17 cellular contexts compared by ENCODE assay signal in genomic region chr18:3821524-3821923, GRCh38.
"Had no signal": no experiment of that assay in that cellular context is flagged by ENCODE, and none has a peak within 500 bp of the region (broad histone marks: within the 10 kb centered on the region; RNA-seq: fewer than 3 reads in every experiment).

No MANE protein-coding gene starts in this region.

- H3K4me1 Mint-ChIP-seq: natural killer cell had no signal

- H3K9me3 Mint-ChIP-seq: T-helper 2 cell treated with Interferon-gamma antibody and Interleukin-4, amounts not matched to agents 5 μg/mL and 100 μg/mL, for 36 hours had no signal

- H3K27ac ChIP-seq: brain microvascular endothelial cell, prostate gland, right lobe of liver, stomach, testis, upper lobe of left lung had no signal

- H3K36me3 ChIP-seq: brain microvascular endothelial cell, prostate gland, right lobe of liver, stomach, upper lobe of left lung had no signal

- H3K27me3 ChIP-seq: brain microvascular endothelial cell, right lobe of liver, stomach, testis, upper lobe of left lung had no signal

- H3K27ac Mint-ChIP-seq: activated naive CD8-positive, alpha-beta T cell; natural killer cell; T-helper 2 cell treated with Interferon-gamma antibody and Interleukin-4, amounts not matched to agents 5 μg/mL and 100 μg/mL, for 36 hours had no signal

- DNase-seq: activated CD4-positive, alpha-beta T cell treated with anti-CD3 and anti-CD28 coated beads, Interleukin-2, amount 50 U/mL, for 1 hour; activated CD8-positive, alpha-beta memory T cell treated with anti-CD3 and anti-CD28 coated beads for 24 hours; activated gamma-delta T cell treated with Interleukin-2 at 50 U/mL for 16 hours; brain microvascular endothelial cell; cortex of kidney; effector CD4-positive, alpha-beta T cell; foreskin fibroblast; hypothalamus; mesendoderm; natural killer cell; right lobe of liver; stomach; testis; upper lobe of left lung had no signal

- H3K4me3 Mint-ChIP-seq: activated naive CD8-positive, alpha-beta T cell; natural killer cell; T-helper 2 cell treated with Interferon-gamma antibody and Interleukin-4, amounts not matched to agents 5 μg/mL and 100 μg/mL, for 36 hours had no signal

- H3K36me3 Mint-ChIP-seq: activated naive CD8-positive, alpha-beta T cell; natural killer cell had no signal

- H3K4me3 ChIP-seq: prostate gland, right lobe of liver, stomach, testis, upper lobe of left lung had no signal

- H3K4me1 ChIP-seq: prostate gland, testis, upper lobe of left lung had no signal

- H3K9me3 ChIP-seq: prostate gland, right lobe of liver, stomach, testis, upper lobe of left lung had no signal

- ATAC-seq: natural killer cell, right lobe of liver had no signal
